ENCODE assay signal across 23 cellular contexts in genomic region chr22:37172266-37173245, GRCh38. TPM values are rescaled to one million over a fixed set of nuclear protein-coding genes. Genes with fewer than 3 reads are reported as not detected.
DNase-seq lines count a peak whose midpoint lies in the region; ATAC-seq and TF ChIP-seq lines count a peak whose summit lies in the region.
"Had no signal": no experiment of that assay in that cellular context is flagged by ENCODE, and none has a peak within 500 bp of the region (broad histone marks: within the 10 kb centered on the region; RNA-seq: fewer than 3 reads in every experiment).

No MANE protein-coding gene starts in this region.

- POLR2A ChIA-PET in WTC11 (lab: Charles Lee), result no interaction called here

- CTCF ChIA-PET in activated naive CD4-positive, alpha-beta T cell treated with anti-CD3 and anti-CD28 coated beads for 36 hours (lab: Charles Lee), result interaction anchor here (0.7 to 1.9 kb wide), 3 partner anchors 10 to 33 kb away, joined by 4 to 10 read pairs (median 5); no protein-coding TSS in a partner anchor
- CTCF ChIA-PET in WTC11 (lab: Charles Lee), result interaction anchor here (0.7 to 2.4 kb wide), 9 partner anchors 14 to 389 kb away, joined by 3 to 12 read pairs (median 3); no protein-coding TSS in a partner anchor

- no peaks in the 10 kb centered on the region for H3K9me3 Mint-ChIP-seq in activated naive CD4-positive, alpha-beta T cell treated with anti-CD3 and anti-CD28 coated beads for 36 hours
- H3K9me3 Mint-ChIP-seq in WTC11, result no peaks in the 10 kb centered on the region
- H3K9me3 Mint-ChIP-seq in stimulated activated effector memory CD8-positive, alpha-beta T cell treated with anti-CD3 and anti-CD28 coated beads, Interleukin-12 subunit alpha, Interleukin-12 subunit beta, amount 100 ng/mL, for 72 hours, result no peaks in the 10 kb centered on the region

- H3K27ac Mint-ChIP-seq in activated naive CD4-positive, alpha-beta T cell treated with anti-CD3 and anti-CD28 coated beads for 36 hours, result no peak overlapping the region
- H3K27ac Mint-ChIP-seq in WTC11, result no peak overlapping the region
- H3K27ac Mint-ChIP-seq in stimulated activated effector memory CD8-positive, alpha-beta T cell treated with anti-CD3 and anti-CD28 coated beads, Interleukin-12 subunit alpha, Interleukin-12 subunit beta, amount 100 ng/mL, for 72 hours, result peak overlapping the region; percentile 78

- TF ChIP-seq CTCF in WTC11 (IDR thresholded peaks at IDR 0.05) (no peak), left lung (IDR thresholded peaks at IDR 0.05) (no peak)

- H3K9me3 ChIP-seq in left lung (no peaks in the 10 kb centered on the region), SJCRH30 (replicated peaks) (no peaks in the 10 kb centered on the region)

- H3K4me1 ChIP-seq in left lung (peaks cover 17 to 31% of the 10 kb centered on the region in 2 donors), SJCRH30 (no peaks in the 10 kb centered on the region)

- H3K36me3 ChIP-seq in left lung, result no peaks in the 10 kb centered on the region
- H3K36me3 ChIP-seq in SJCRH30, result no peaks in the 10 kb centered on the region
- H3K36me3 ChIP-seq: BLaER1 had no signal

- intact Hi-C loops in activated naive CD4-positive, alpha-beta T cell treated with anti-CD3 and anti-CD28 coated beads for 36 hours (cut with micrococcal nuclease), result no loop called here
- intact Hi-C loops in left lung (cut with DNase I), result no loop called here

- peaks cover 33% of the 10 kb centered on the region for H3K4me1 Mint-ChIP-seq in activated naive CD4-positive, alpha-beta T cell treated with anti-CD3 and anti-CD28 coated beads for 36 hours (ENCODE audit: low read depth)
- H3K4me1 Mint-ChIP-seq in WTC11, result peaks cover 37% of the 10 kb centered on the region
- H3K4me1 Mint-ChIP-seq in stimulated activated effector memory CD8-positive, alpha-beta T cell treated with anti-CD3 and anti-CD28 coated beads, Interleukin-12 subunit alpha, Interleukin-12 subunit beta, amount 100 ng/mL, for 72 hours, result peaks cover 45% of the 10 kb centered on the region

- peak; percentile 3 for DNase-seq in activated naive CD4-positive, alpha-beta T cell treated with anti-CD3 and anti-CD28 coated beads, Interleukin-2, amount 50 U/mL, for 16 hours
- no peak for DNase-seq in activated naive CD4-positive, alpha-beta T cell treated with anti-CD3 and anti-CD28 coated beads for 36 hours
- DNase-seq in WTC11 (ENCODE audit: low spot score) (peak; percentile 8), left lung (peak; percentile 14 to 42), GM03348 (ENCODE audit: low spot score) (no peak), SJCRH30 (no peak), NCI-H446 (lab: John Stamatoyannopoulos, UW) (no peak)
- DNase-seq in stimulated activated effector memory CD8-positive, alpha-beta T cell treated with anti-CD3 and anti-CD28 coated beads, Interleukin-12 subunit alpha, Interleukin-12 subunit beta, amount 100 ng/mL, for 72 hours (ENCODE audit: low spot score in 2 of 2), result no peak
- DNase-seq: activated CD4-positive, alpha-beta T cell treated with anti-CD3 and anti-CD28 coated beads, Interleukin-2, amount 50 U/mL, for 1 hour; activated naive CD4-positive, alpha-beta T cell treated with Interleukin-2 at 50 U/mL for 16 hours; cerebellar nuclear complex; effector CD4-positive, alpha-beta T cell; foreskin melanocyte; immature natural killer cell; NCI-H1105; NCI-H2029 treated with DMSO at 0.1 percent for 48 hours; OCI-M1; SHP77 treated with DMSO at 0.1 percent for 48 hours had no signal

- H3K4me3 ChIP-seq in left lung (no peak overlapping the region), SJCRH30 (no peak overlapping the region)
- H3K4me3 ChIP-seq: BLaER1, hepatocyte had no signal

- no peaks in the 10 kb centered on the region for H3K36me3 Mint-ChIP-seq in activated naive CD4-positive, alpha-beta T cell treated with anti-CD3 and anti-CD28 coated beads for 36 hours (ENCODE audit: low read depth)
- no peaks in the 10 kb centered on the region for H3K36me3 Mint-ChIP-seq in WTC11
- no peaks in the 10 kb centered on the region for H3K36me3 Mint-ChIP-seq in stimulated activated effector memory CD8-positive, alpha-beta T cell treated with anti-CD3 and anti-CD28 coated beads, Interleukin-12 subunit alpha, Interleukin-12 subunit beta, amount 100 ng/mL, for 72 hours

- no peak for ATAC-seq in WTC11
- ATAC-seq in left lung, result no peak
- no peak for ATAC-seq in stimulated activated effector memory CD8-positive, alpha-beta T cell treated with anti-CD3 and anti-CD28 coated beads, Interleukin-12 subunit alpha, Interleukin-12 subunit beta, amount 100 ng/mL, for 72 hours

- H3K27me3 Mint-ChIP-seq in activated naive CD4-positive, alpha-beta T cell treated with anti-CD3 and anti-CD28 coated beads for 36 hours (ENCODE audit: low read depth), result no peaks in the 10 kb centered on the region
- H3K27me3 Mint-ChIP-seq in WTC11 (ENCODE audit: low read depth), result peaks cover 5% of the 10 kb centered on the region

- no peak overlapping the region for H3K27ac ChIP-seq in left lung
- H3K27ac ChIP-seq in SJCRH30, result no peak overlapping the region
- H3K27ac ChIP-seq: BLaER1, hepatocyte, HL-60 had no signal

- H3K4me3 Mint-ChIP-seq in activated naive CD4-positive, alpha-beta T cell treated with anti-CD3 and anti-CD28 coated beads for 36 hours, result no peak overlapping the region
- no peak overlapping the region for H3K4me3 Mint-ChIP-seq in WTC11
- H3K4me3 Mint-ChIP-seq in stimulated activated effector memory CD8-positive, alpha-beta T cell treated with anti-CD3 and anti-CD28 coated beads, Interleukin-12 subunit alpha, Interleukin-12 subunit beta, amount 100 ng/mL, for 72 hours, result no peak overlapping the region
- H3K4me3 Mint-ChIP-seq: immature natural killer cell had no signal

- H3K27me3 ChIP-seq in left lung (peaks cover 0 to 14% of the 10 kb centered on the region in 2 donors), SJCRH30 (peaks cover 15% of the 10 kb centered on the region; the same call in 1 of the 2 replicates)
- H3K27me3 ChIP-seq: BLaER1, hepatocyte had no signal

TF ChIP-seq in WTC11, 78 proteins besides CTCF, POLR2A, EP300 and RAD21:
- TF ChIP-seq ZNF121 (CRISPR knock-in tag; IDR thresholded peaks at IDR 0.05) (no peak), SP1 (CRISPR knock-in tag; conservative IDR thresholded peaks at IDR 0.05) (no peak), ZNF219 (CRISPR knock-in tag; IDR thresholded peaks at IDR 0.05; ENCODE audit: borderline replicate concordance) (no peak), GTF2I (CRISPR knock-in tag; conservative IDR thresholded peaks at IDR 0.05) (no peak), IRF1 (CRISPR knock-in tag; IDR thresholded peaks at IDR 0.05) (no peak), SOX15 (CRISPR knock-in tag; IDR thresholded peaks at IDR 0.05) (no peak), HMGA2 (CRISPR knock-in tag; IDR thresholded peaks at IDR 0.05) (no peak), GABPB1 (CRISPR knock-in tag; IDR thresholded peaks at IDR 0.05) (no peak), ZNF532 (CRISPR knock-in tag; IDR thresholded peaks at IDR 0.05; ENCODE audit: borderline replicate concordance) (no peak), NR1H2 (CRISPR knock-in tag; IDR thresholded peaks at IDR 0.05) (no peak), ZNF263 (CRISPR knock-in tag; IDR thresholded peaks at IDR 0.05; ENCODE audit: low read depth) (no peak)

RNA-seq across cellular contexts. Expression of gene C1QTNF6, which starts 15.5 kb away (rescaled TPM):
- 10 to 100 TPM; 13.4 to 13.6 TPM for total RNA-seq in activated naive CD4-positive, alpha-beta T cell treated with anti-CD3 and anti-CD28 coated beads for 36 hours
- total RNA-seq in WTC11 (2021), result 5.7 to 6.4 TPM (median 5.9 TPM) in 3 replicates
- total RNA-seq in left lung, result 10 to 100 TPM in 1 of 2 donors, 1 to 10 TPM in 1; 7.2 to 16.0 TPM
- 0.08 TPM in 1 of 2 replicates, not detected in the other for total RNA-seq in SJCRH30 (2014; rRNA removed; shearing (Covaris generic))

RNA-seq across cellular contexts. Expression of gene IL2RB, which starts 22.8 kb away (rescaled TPM):
- total RNA-seq in activated naive CD4-positive, alpha-beta T cell treated with anti-CD3 and anti-CD28 coated beads for 36 hours, result 100 to 1,000 TPM; 126 to 134 TPM
- total RNA-seq in WTC11 (2021) (0.92 to 1.4 TPM (median 1.1 TPM) in 3 replicates), left lung (1 to 10 TPM; 3.7 to 7.7 TPM)
- total RNA-seq in SJCRH30 (2014; rRNA removed; shearing (Covaris generic)), result 0.13 and 0.26 TPM in 2 replicates
- total RNA-seq: Daoy had no signal

RNA-seq across cellular contexts. Expression of gene SSTR3, which starts 39.7 kb away (rescaled TPM):
- 10 to 100 TPM; 28.1 to 28.6 TPM for total RNA-seq in activated naive CD4-positive, alpha-beta T cell treated with anti-CD3 and anti-CD28 coated beads for 36 hours
- total RNA-seq in WTC11 (2021), result 0.21 to 0.25 TPM (median 0.22 TPM) in 3 replicates
- total RNA-seq in left lung, result under 1 TPM in 1 of 2 donors, not detected in 1; 0.26 TPM
- total RNA-seq in SJCRH30 (2014; rRNA removed; shearing (Covaris generic)), result not detected in 2 replicates
- total RNA-seq: Daoy, ureter had no signal

Comparison
In these comparisons a context has a peak if more than half of its experiments do, and no peak if none do; other contexts are left out.
1. DNase-seq: peak in activated naive CD4-positive, alpha-beta T cell treated with anti-CD3 and anti-CD28 coated beads, Interleukin-2, amount 50 U/mL, for 16 hours (single experiment), WTC11 (single experiment) and left lung (2 of 2); none in activated naive CD4-positive, alpha-beta T cell treated with anti-CD3 and anti-CD28 coated beads for 36 hours (single experiment), stimulated activated effector memory CD8-positive, alpha-beta T cell treated with anti-CD3 and anti-CD28 coated beads, Interleukin-12 subunit alpha, Interleukin-12 subunit beta, amount 100 ng/mL, for 72 hours (0 of 2), GM03348 (single experiment), SJCRH30 (0 of 2) and NCI-H446 (0 of 2).
2. RNA of gene IL2RB, which starts 22.8 kb away (total RNA-seq): 126 to 134 TPM in activated naive CD4-positive, alpha-beta T cell treated with anti-CD3 and anti-CD28 coated beads for 36 hours; 3.7 to 7.7 TPM in left lung, 0.92 to 1.4 TPM in WTC11 and 0.13 to 0.26 TPM in SJCRH30; every median in the first group is over 10 times any median in the second.
3. RNA of gene SSTR3, which starts 39.7 kb away (total RNA-seq): 28.1 to 28.6 TPM in activated naive CD4-positive, alpha-beta T cell treated with anti-CD3 and anti-CD28 coated beads for 36 hours; 0.26 TPM in left lung, 0.21 to 0.25 TPM in WTC11 and not detected in SJCRH30; every median in the first group is over 10 times any median in the second.